ENCODE assay signal across 9 cellular contexts in the genomic region with DNA sequence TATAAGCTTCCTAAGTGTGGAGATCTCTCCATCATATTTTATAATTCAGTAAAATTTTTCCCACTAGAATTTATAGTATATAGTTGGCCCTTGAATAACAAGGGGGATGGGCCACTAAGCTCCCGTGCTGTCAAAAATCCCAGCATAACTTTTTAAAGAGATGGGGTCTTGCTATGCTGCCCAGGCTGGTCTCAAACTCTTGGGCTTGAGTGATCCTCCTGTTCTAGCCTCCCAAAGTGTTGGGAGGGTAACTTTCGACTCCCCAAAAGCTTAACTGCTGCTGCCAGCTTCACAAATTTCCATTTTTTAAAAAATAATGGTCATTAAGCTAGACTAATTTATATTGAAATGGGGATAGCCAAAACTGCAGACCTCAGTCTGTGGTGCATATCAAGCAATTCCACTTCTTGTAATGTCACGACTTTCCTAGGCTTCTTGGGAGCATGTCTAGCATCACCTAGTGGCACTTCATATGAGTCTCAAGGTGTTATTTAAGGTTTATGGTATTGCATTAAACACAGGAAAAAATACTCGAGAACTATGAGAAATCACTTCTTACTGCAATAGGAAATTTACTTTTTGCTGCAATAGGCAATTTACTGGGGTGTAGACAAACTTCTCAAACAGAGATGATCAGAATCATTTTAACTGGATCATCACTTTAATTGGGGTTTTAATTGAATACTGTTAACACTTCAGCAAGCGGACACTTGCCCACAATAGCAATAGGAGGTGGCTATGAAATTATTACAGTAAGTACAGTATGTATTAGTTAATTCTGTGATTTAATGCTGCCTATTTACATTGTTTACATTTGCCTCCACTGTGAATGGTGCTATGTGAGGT. TPM values are rescaled to one million over a fixed set of nuclear protein-coding genes. Genes with fewer than 3 reads are reported as not detected.
DNase-seq lines count a peak whose midpoint lies in the region; ATAC-seq and TF ChIP-seq lines count a peak whose summit lies in the region.
"Had no signal": no experiment of that assay in that cellular context is flagged by ENCODE, and none has a peak within 500 bp of the region (broad histone marks: within the 10 kb centered on the region; RNA-seq: fewer than 3 reads in every experiment).

No MANE protein-coding gene starts in this region.

- WGBS in H9 (ENCODE audit: extremely low coverage, insufficient read length, low lambda C conversion rate), result no CpG with 5 or more reads among the region's 5 CpGs
- 87% methylated on average over 5 of the region's 5 CpGs for WGBS in SK-N-SH (ENCODE audit: low lambda C conversion rate)

- H2AFZ ChIP-seq in H9 (ENCODE audit: low read length) (no peak overlapping the region), SK-N-SH (ENCODE audit: low read depth) (no peak overlapping the region)

- no peak overlapping the region for H2BK5ac ChIP-seq in H9 (ENCODE audit: insufficient read length, low read length)

- no peaks in the 10 kb centered on the region for H3K23me2 ChIP-seq in H9 (ENCODE audit: insufficient read length, low read depth, low read length, poor library complexity, severe bottlenecking)

- H3K27ac Mint-ChIP-seq in H9, result peak overlapping the region in 1 of 3 experiments; percentile 51; a peak in 1 of 7 replicates

- no peak for ATAC-seq in GM21526 (IDR thresholded peaks at IDR 0.05; ENCODE audit: low FRiP score, unreplicated experiment)
- ATAC-seq in GM19455 (IDR thresholded peaks at IDR 0.05; ENCODE audit: unreplicated experiment), result no peak
- ATAC-seq in HG02885 (IDR thresholded peaks at IDR 0.05; ENCODE audit: poor library complexity, unreplicated experiment), result no peak

- H3K4me2 ChIP-seq in H9 (ENCODE audit: insufficient read depth, insufficient read length, low read length), result no peak overlapping the region
- H3K4me2 ChIP-seq in SK-N-SH, result no peak overlapping the region

- H3K27me3 ChIP-seq in H9 (ENCODE audit: insufficient read depth, low read length) (no peaks in the 10 kb centered on the region), SK-N-SH (ENCODE audit: insufficient read depth) (no peaks in the 10 kb centered on the region), kidney epithelial cell (ENCODE audit: control insufficient read depth, insufficient read depth, low read length) (no peaks in the 10 kb centered on the region)

- POLR2A ChIA-PET in SK-N-SH (lab: Yijun Ruan, JAX), result no interaction called here

- no peak overlapping the region for H3K18ac ChIP-seq in H9 (ENCODE audit: insufficient read length, low read depth, low read length)

- H3K23ac ChIP-seq in H9 (ENCODE audit: insufficient read length, low read depth, low read length), result no peak overlapping the region

- TF ChIP-seq CTCF in H9 (conservative IDR thresholded peaks at IDR 0.05) (peak; percentile 72), SK-N-SH (IDR thresholded peaks at IDR 0.05) (peak; percentile 69), kidney epithelial cell (IDR thresholded peaks at IDR 0.05; ENCODE audit: insufficient read depth, low read length, poor library complexity, severe bottlenecking) (peak; percentile 60)

- no peak overlapping the region for H4K5ac ChIP-seq in H9 (ENCODE audit: insufficient read length, low read depth, low read length)

- H3F3A ChIP-seq in SK-N-SH (replicated peaks; ENCODE audit: insufficient read depth), result no peaks in the 10 kb centered on the region

- no peaks in the 10 kb centered on the region for H3K9me3 ChIP-seq in H9 (ENCODE audit: control insufficient read depth, low read depth, low read length)
- no peaks in the 10 kb centered on the region for H3K9me3 ChIP-seq in SK-N-SH

- H3K14ac ChIP-seq in H9 (ENCODE audit: insufficient read depth, low read length), result no peak overlapping the region

- peak; percentile 69 for TF ChIP-seq RAD21 in SK-N-SH (IDR thresholded peaks at IDR 0.05; ENCODE audit: low read length)

- no peak overlapping the region for H2BK20ac ChIP-seq in H9 (ENCODE audit: low read depth, low read length, poor library complexity, severe bottlenecking)

- no peak overlapping the region for H2AK5ac ChIP-seq in H9 (ENCODE audit: insufficient read length, low read length)

- no peaks in the 10 kb centered on the region for H4K20me1 ChIP-seq in H9 (ENCODE audit: control insufficient read depth, insufficient read depth, insufficient read length)
- no peaks in the 10 kb centered on the region for H4K20me1 ChIP-seq in SK-N-SH (ENCODE audit: insufficient read depth)

- H3K56ac ChIP-seq in H9 (ENCODE audit: insufficient read length, low read depth, low read length), result no peak overlapping the region

- no peak overlapping the region for H2BK120ac ChIP-seq in H9 (ENCODE audit: low read depth, low read length, poor library complexity, severe bottlenecking)

- H3T11ph ChIP-seq in H9 (ENCODE audit: low read length), result no peak overlapping the region

- no peak overlapping the region for H3K4me3 Mint-ChIP-seq in H9

- no peaks in the 10 kb centered on the region for H3K79me2 ChIP-seq in H9 (ENCODE audit: insufficient read depth, low read length)
- H3K79me2 ChIP-seq in SK-N-SH (ENCODE audit: insufficient read depth), result no peaks in the 10 kb centered on the region

- H3K27ac ChIP-seq in H9 (ENCODE audit: insufficient read length, low read depth, low read length) (no peak overlapping the region), SK-N-SH (ENCODE audit: low read depth in 2 of 2, low read length in 1 of 2) (no peak overlapping the region)

- no peak overlapping the region for H2BK12ac ChIP-seq in H9 (ENCODE audit: insufficient read length, low read depth, low read length)

- no peak overlapping the region for H3K9ac ChIP-seq in H9 (ENCODE audit: extremely low read depth, insufficient read length, low read length)
- H3K9ac ChIP-seq in SK-N-SH, result no peak overlapping the region

- no peak overlapping the region for H3K4me3 ChIP-seq in SK-N-SH (ENCODE audit: low read depth in 2 of 2, low read length in 1 of 2)
- no peak overlapping the region for H3K4me3 ChIP-seq in kidney epithelial cell (ENCODE audit: low read depth, low read length)

- no peak overlapping the region for H3K4ac ChIP-seq in H9 (ENCODE audit: low read depth, low read length)

- no peak for TF ChIP-seq EP300 in SK-N-SH (IDR thresholded peaks at IDR 0.05; ENCODE audit: borderline replicate concordance in 1 of 2, low read depth in 1 of 2, low read length in 1 of 2)

- H4K91ac ChIP-seq in H9 (ENCODE audit: insufficient read length, low read depth, low read length), result no peak overlapping the region

- no peaks in the 10 kb centered on the region for H3K9me2 ChIP-seq in SK-N-SH

- CTCF ChIA-PET in SK-N-SH (lab: Yijun Ruan, JAX), result interaction anchor here (0.9 to 2.4 kb wide), 14 partner anchors 9 to 789 kb away, joined by 3 to 13 read pairs (median 4); no protein-coding TSS in a partner anchor

- no peak overlapping the region for H2BK15ac ChIP-seq in H9 (ENCODE audit: low read depth, low read length)

- no peaks in the 10 kb centered on the region for H3K4me1 Mint-ChIP-seq in H9

- H3K36me3 Mint-ChIP-seq in H9 (ENCODE audit: insufficient read depth in 1 of 3, low read depth in 3 of 3), result peaks cover 15 to 49% (median 28%) of the 10 kb centered on the region in 3 experiments; a peak in 6 of 7 replicates

- H3K9me3 Mint-ChIP-seq in H9, result no peaks in the 10 kb centered on the region

- no peaks in the 10 kb centered on the region for H3K4me1 ChIP-seq in H9 (ENCODE audit: insufficient read depth, low read length)
- H3K4me1 ChIP-seq in SK-N-SH (ENCODE audit: control insufficient read depth in 1 of 2, insufficient read depth in 2 of 2, low read depth in 1 of 2, low read length in 1 of 2), result no peaks in the 10 kb centered on the region

- H4K8ac ChIP-seq in H9 (replicated peaks; ENCODE audit: insufficient read length, low read depth, low read length), result no peak overlapping the region

- H3K27me3 Mint-ChIP-seq in H9 (ENCODE audit: low read depth), result no peaks in the 10 kb centered on the region

- DNase-seq in AML-193 (lab: John Stamatoyannopoulos, UW) (peak; percentile 12 to 44), H9 (no peak), SK-N-SH (no peak), kidney epithelial cell (ENCODE audit: low read depth) (no peak), GM19238 (ENCODE audit: insufficient read length, low spot score) (no peak)

- H3K36me3 ChIP-seq in SK-N-SH (replicated peaks in 1 of 2; ENCODE audit: control insufficient read depth in 1 of 2, insufficient read depth in 2 of 2, low read length in 1 of 2) (peaks cover 39 to 70% of the 10 kb centered on the region in 2 experiments), kidney epithelial cell (ENCODE audit: control insufficient read depth, insufficient read depth, low read length) (no peaks in the 10 kb centered on the region)

- H3K79me1 ChIP-seq in H9 (ENCODE audit: insufficient read depth, low read depth, low read length, poor library complexity, severe bottlenecking), result no peaks in the 10 kb centered on the region

TF ChIP-seq in SK-N-SH, 30 proteins besides CTCF, POLR2A, EP300 and RAD21:
- no peak for TF ChIP-seq NFIC (IDR thresholded peaks at IDR 0.05; ENCODE audit: borderline replicate concordance)
- peak; percentile 75 for TF ChIP-seq SMC3 (IDR thresholded peaks at IDR 0.05; ENCODE audit: low read depth, low read length)
TF ChIP-seq in SK-N-SH: peak in this region for 1.

RNA-seq across cellular contexts. Expression of a gene that starts 19.3 kb away (rescaled TPM):
- 48.5 and 51.3 TPM in 2 replicates for total RNA-seq in H9 (2021)
- polyA plus RNA-seq in SK-N-SH (2012; rRNA removed), result 0.21 and 0.36 TPM in 2 replicates
- polyA plus RNA-seq in SK-N-SH (2012; cell fraction: cytosol; rRNA removed), result 0.03 and 0.05 TPM in 2 replicates
- 2.7 TPM in 2 replicates for polyA plus RNA-seq in SK-N-SH (2012; cell fraction: nucleus; rRNA removed)
- total RNA-seq in kidney epithelial cell, result 1.0 and 2.1 TPM in 2 replicates
- total RNA-seq: mesenteric fat pad had no signal

RNA-seq across cellular contexts. Expression of a gene that starts 55.0 kb away (rescaled TPM):
- 67.2 and 71.3 TPM in 2 replicates for total RNA-seq in H9 (2021)
- 10.9 and 14.8 TPM in 2 replicates for polyA plus RNA-seq in SK-N-SH (2012; rRNA removed)
- 14.1 and 14.4 TPM in 2 replicates for polyA plus RNA-seq in SK-N-SH (2012; cell fraction: cytosol; rRNA removed)
- 8.5 and 17.0 TPM in 2 replicates for polyA plus RNA-seq in SK-N-SH (2012; cell fraction: nucleus; rRNA removed)
- total RNA-seq in kidney epithelial cell, result 28.6 and 52.5 TPM in 2 replicates

Comparison
In these comparisons a context has a peak if more than half of its experiments do, and no peak if none do; other contexts are left out.
1. DNase-seq: peak in AML-193 (2 of 2); none in H9 (single experiment), SK-N-SH (single experiment), kidney epithelial cell (single experiment) and GM19238 (single experiment).
2. RNA of a gene that starts 19.3 kb away (total RNA-seq): 48.5 to 51.3 TPM in H9; 1.0 to 2.1 TPM in kidney epithelial cell; every median in the first group is over 10 times any median in the second.
3. Peak in every context shown above with its lines, with median percentiles within 50 percentile points of each other: CTCF ChIP-seq.